ENCODE assay signal across 17 cellular contexts in genomic region chr18:24052053-24052452, GRCh38. TPM values are rescaled to one million over a fixed set of nuclear protein-coding genes. Genes with fewer than 3 reads are reported as not detected.
DNase-seq lines count a peak whose midpoint lies in the region; ATAC-seq and TF ChIP-seq lines count a peak whose summit lies in the region.
"Had no signal": no experiment of that assay in that cellular context is flagged by ENCODE, and none has a peak within 500 bp of the region (broad histone marks: within the 10 kb centered on the region; RNA-seq: fewer than 3 reads in every experiment).

No MANE protein-coding gene starts in this region.

- H3K4me1 ChIP-seq in mammary epithelial cell (ENCODE audit: insufficient read depth, low read length) (peaks cover 52% of the 10 kb centered on the region), foreskin keratinocyte (peaks cover 34% of the 10 kb centered on the region), vagina (peaks cover 61% of the 10 kb centered on the region)
- H3K4me1 ChIP-seq: thyroid gland had no signal

- peaks cover 62% of the 10 kb centered on the region for H3K79me2 ChIP-seq in mammary epithelial cell (ENCODE audit: insufficient read depth, low read length)

- H4K20me1 ChIP-seq in mammary epithelial cell (ENCODE audit: insufficient read depth, low read length): no peaks in the 10 kb centered on the region

- CTCF ChIA-PET in MCF 10A (lab: Yijun Ruan, JAX): no interaction called here
- CTCF ChIA-PET in mammary epithelial cell (lab: Charles Lee; ENCODE audit: low non-redundant PET): no interaction called here
- CTCF ChIA-PET in T-cell (lab: Charles Lee): no interaction called here

- H3K9ac ChIP-seq in mammary epithelial cell (ENCODE audit: insufficient read depth, low read length): no peak overlapping the region
- H3K9ac ChIP-seq: GM23248 had no signal

- POLR2A ChIA-PET in MCF 10A (lab: Yijun Ruan, JAX) (no interaction called here), T-cell (lab: Charles Lee) (no interaction called here)

- intact Hi-C loops in MCF 10A (cut with micrococcal nuclease) (no loop called here), mammary epithelial cell (cut with micrococcal nuclease) (no loop called here), vagina (cut with DNase I) (no loop called here)

- dilution Hi-C loops in mammary epithelial cell (cut with HindIII; ENCODE audit: low sequenced_read_pairs): no loop called here

- TF ChIP-seq CTCF in MCF 10A (IDR thresholded peaks at IDR 0.05; ENCODE audit: unreplicated experiment): no peak
- TF ChIP-seq CTCF in mammary epithelial cell (conservative IDR thresholded peaks at IDR 0.05 in 1 of 2, IDR thresholded peaks at IDR 0.05 in 1 of 2; ENCODE audit: extremely low read depth in 1 of 2, insufficient read depth in 1 of 2, low read depth in 1 of 2, low read length in 2 of 2): no peak
- TF ChIP-seq CTCF in foreskin keratinocyte (conservative IDR thresholded peaks at IDR 0.05): peak; percentile 11
- no peak for TF ChIP-seq CTCF in vagina (IDR thresholded peaks at IDR 0.05)

- no peak overlapping the region for H3K4me3 Mint-ChIP-seq in MCF 10A (ENCODE audit: unreplicated experiment)
- peak overlapping the region in 1 of 3 donors; percentile 10 for H3K4me3 Mint-ChIP-seq in T-cell
- H3K4me3 Mint-ChIP-seq: endodermal cell had no signal

- H3K36me3 Mint-ChIP-seq in MCF 10A (ENCODE audit: insufficient read depth, unreplicated experiment) (no peaks in the 10 kb centered on the region), T-cell (peaks cover 6% of the 10 kb centered on the region)

- H3K27ac Mint-ChIP-seq in MCF 10A (ENCODE audit: low read depth, unreplicated experiment): peak overlapping the region; percentile 19
- H3K27ac Mint-ChIP-seq in T-cell: peak overlapping the region; percentile 62 to 68
- H3K27ac Mint-ChIP-seq: endodermal cell had no signal

- in situ Hi-C loops in mammary epithelial cell (cut with MboI; ENCODE audit: low sequenced_read_pairs in 2 of 2): no loop called here

- BruUV-seq in MCF 10A (replicated peaks; lab: Mats Ljungman, UMichigan) (no TSS peak), mammary epithelial cell (replicated peaks; lab: Mats Ljungman, UMichigan) (no TSS peak)

- H3K4me1 Mint-ChIP-seq in MCF 10A (ENCODE audit: insufficient read depth, unreplicated experiment) (peaks cover 11% of the 10 kb centered on the region), T-cell (peaks cover 88 to 95% (median 92%) of the 10 kb centered on the region in 3 donors)

- no peak overlapping the region for H2AFZ ChIP-seq in mammary epithelial cell (ENCODE audit: low read depth, low read length)
- H2AFZ ChIP-seq: GM23248 had no signal

- H3K27me3 ChIP-seq in mammary epithelial cell (ENCODE audit: insufficient read depth, low read length) (no peaks in the 10 kb centered on the region), foreskin keratinocyte (no peaks in the 10 kb centered on the region), vagina (no peaks in the 10 kb centered on the region)
- H3K27me3 ChIP-seq: cardiac muscle cell, thyroid gland had no signal

- WGBS in mammary epithelial cell (ENCODE audit: low coverage, missing lambda C conversion rate): 100% methylated on average over 7 of the region's 7 CpGs

- H3K9me3 Mint-ChIP-seq in MCF 10A (ENCODE audit: unreplicated experiment): no peaks in the 10 kb centered on the region
- H3K9me3 Mint-ChIP-seq in T-cell: no peaks in the 10 kb centered on the region
- H3K9me3 Mint-ChIP-seq: endodermal cell had no signal

- H3K9me3 ChIP-seq in mammary epithelial cell (replicated peaks; ENCODE audit: insufficient read depth, low read length) (no peaks in the 10 kb centered on the region), vagina (no peaks in the 10 kb centered on the region)
- H3K9me3 ChIP-seq: thyroid gland had no signal

- H3K4me2 ChIP-seq in mammary epithelial cell (ENCODE audit: insufficient read depth, low read depth, low read length): no peak overlapping the region

- TF ChIP-seq POLR2A in vagina (IDR thresholded peaks at IDR 0.05): no peak

- ATAC-seq in T-cell (replicated peaks in 1 of 4): no peak
- no peak for ATAC-seq in foreskin keratinocyte
- no peak for ATAC-seq in HG03378 (IDR thresholded peaks at IDR 0.05; ENCODE audit: unreplicated experiment)

- H3K4me3 ChIP-seq in mammary epithelial cell (replicated peaks in 1 of 3; ENCODE audit: insufficient read depth in 1 of 3, low read depth in 2 of 3, low read length in 3 of 3) (no peak overlapping the region), vagina (no peak overlapping the region)
- H3K4me3 ChIP-seq: cardiac muscle cell, GM12878, GM23248, thyroid gland had no signal

- H3K27ac ChIP-seq in mammary epithelial cell (ENCODE audit: insufficient read depth, low read depth, low read length) (no peak overlapping the region), foreskin keratinocyte (no peak overlapping the region), vagina (peak overlapping the region; percentile 2)
- H3K27ac ChIP-seq: cardiac muscle cell, GM23248, thyroid gland had no signal

- H3K36me3 ChIP-seq in mammary epithelial cell (ENCODE audit: insufficient read depth, low read length) (no peaks in the 10 kb centered on the region), vagina (no peaks in the 10 kb centered on the region)
- H3K36me3 ChIP-seq: cardiac muscle cell, thyroid gland had no signal

- no peaks in the 10 kb centered on the region for H3K27me3 Mint-ChIP-seq in MCF 10A (ENCODE audit: insufficient read depth, unreplicated experiment)
- no peaks in the 10 kb centered on the region for H3K27me3 Mint-ChIP-seq in T-cell

- DNase-seq in MCF 10A (ENCODE audit: unreplicated experiment) (no peak), mammary epithelial cell (no peak), T-cell (no peak), foreskin keratinocyte (no peak), vagina (ENCODE audit: extremely low spot score in 2 of 2) (no peak), iPS-NIHi7 (ENCODE audit: extremely low spot score) (no peak), pons (ENCODE audit: low spot score) (no peak)
- DNase-seq: activated effector memory CD4-positive, alpha-beta T cell treated with anti-CD3 and anti-CD28 coated beads, Interleukin-2, amount 50 U/mL, for 16 hours; endodermal cell; GM23248; NCI-H1105 treated with DMSO at 0.1 percent for 48 hours; NCI-H345; posterior cingulate gyrus; thyroid gland had no signal

RNA-seq across cellular contexts. Expression of gene TTC39C, which starts 37.5 kb away (rescaled TPM):
- total RNA-seq in MCF 10A (2022) (11.4 and 12.9 TPM in 2 replicates), mammary epithelial cell (10 to 100 TPM; 12.0 to 31.0 TPM), T-cell (100 to 1,000 TPM; 123 to 151 (median 136) TPM), foreskin keratinocyte (15.9 and 16.9 TPM in 2 replicates), vagina (42.5 TPM)
- polyA plus RNA-seq in mammary epithelial cell (16.4 TPM), foreskin keratinocyte (13.3 and 16.0 TPM in 2 replicates)
- 44.2 TPM for polyA minus RNA-seq in mammary epithelial cell
